8 cellular contexts compared by ENCODE assay signal in genomic region chr2:144515425-144515693, GRCh38. TPM values are rescaled to one million over a fixed set of nuclear protein-coding genes. Genes with fewer than 3 reads are reported as not detected.
A peak's percentile ranks its signal among the peaks of the same experiment; 100 is the strongest.
DNase-seq lines count a peak whose midpoint lies in the region; TF ChIP-seq lines count a peak whose summit lies in the region.

No MANE protein-coding gene starts in this region.

- H3K36me3 ChIP-seq in BJ (ENCODE audit: control insufficient read depth, insufficient read depth, low read length): no peaks in the 10 kb centered on the region
- peaks cover 25% of the 10 kb centered on the region for H3K36me3 ChIP-seq in OCI-LY1 (ENCODE audit: insufficient read depth, low read length)
- no peaks in the 10 kb centered on the region for H3K36me3 ChIP-seq in neutrophil

- no peaks in the 10 kb centered on the region for H3F3A ChIP-seq in OCI-LY1 (ENCODE audit: insufficient read depth, low read length)

- H3K4me1 ChIP-seq in OCI-LY1 (ENCODE audit: insufficient read depth, low read length, severe bottlenecking) (peaks cover 55% of the 10 kb centered on the region), neutrophil (ENCODE audit: control insufficient read depth in 1 of 2, insufficient read depth in 1 of 2, low read depth in 1 of 2, low read length in 1 of 2) (peaks cover 66 to 72% of the 10 kb centered on the region in 2 experiments)

- H3K4me3 ChIP-seq in BJ (ENCODE audit: low read depth, low read length) (peak overlapping the region; percentile 79), OCI-LY1 (ENCODE audit: low read depth, low read length, poor library complexity, severe bottlenecking) (peak overlapping the region; percentile 74), epithelial cell of proximal tubule (ENCODE audit: low read depth, low read length) (peak overlapping the region; percentile 68), neutrophil (ENCODE audit: low read depth in 1 of 2, low read length in 1 of 2) (peak overlapping the region; percentile 89 to 90)

- peak overlapping the region; percentile 87 for H3K9ac ChIP-seq in OCI-LY1 (ENCODE audit: low read length)

- H3K9me2 ChIP-seq in OCI-LY1 (ENCODE audit: low read depth, low read length): no peaks in the 10 kb centered on the region

- no peak overlapping the region for H2AFZ ChIP-seq in OCI-LY1 (ENCODE audit: low read length)

- H3K4me2 ChIP-seq in OCI-LY1 (ENCODE audit: low read length): peak overlapping the region; percentile 72

- DNase-seq in BJ (ENCODE audit: low read depth): no peak
- no peak for DNase-seq in epithelial cell of proximal tubule (ENCODE audit: low read depth)
- DNase-seq in DMS 273 treated with DMSO at 0.1 percent for 48 hours (lab: John Stamatoyannopoulos, UW): no peak
- DNase-seq in stimulated activated CD4-positive, alpha-beta T cell treated with anti-CD3 and anti-CD28 coated beads, Interleukin-4, amount 100 ng/mL, for 4 hours: no peak
- no peak for DNase-seq in activated CD4-positive, alpha-beta T cell treated with anti-CD3 and anti-CD28 coated beads for 4 hours
- no peak for DNase-seq in SIG-M5 treated with dmso at 0.1 percent for 504 hours (lab: John Stamatoyannopoulos, UW; ENCODE audit: unreplicated experiment)

- H3K9me3 ChIP-seq in OCI-LY1 (ENCODE audit: low read length) (no peaks in the 10 kb centered on the region), neutrophil (no peaks in the 10 kb centered on the region)

- no peak for TF ChIP-seq CTCF in BJ (IDR thresholded peaks at IDR 0.05; ENCODE audit: insufficient read depth, low read depth, low read length)
- TF ChIP-seq CTCF in OCI-LY1 (IDR thresholded peaks at IDR 0.05; ENCODE audit: low read length): no peak
- TF ChIP-seq CTCF in epithelial cell of proximal tubule (conservative IDR thresholded peaks at IDR 0.05; ENCODE audit: low read depth, low read length): no peak
- TF ChIP-seq CTCF in neutrophil (IDR thresholded peaks at IDR 0.05): no peak

- no peak overlapping the region for H3K27ac ChIP-seq in OCI-LY1 (ENCODE audit: low read depth, low read length, poor library complexity, severe bottlenecking)
- peak overlapping the region; percentile 99 for H3K27ac ChIP-seq in neutrophil

- no peaks in the 10 kb centered on the region for H3K27me3 ChIP-seq in BJ (ENCODE audit: control insufficient read depth, insufficient read depth, low read length)
- H3K27me3 ChIP-seq in OCI-LY1 (ENCODE audit: insufficient read depth, low read length): no peaks in the 10 kb centered on the region
- no peaks in the 10 kb centered on the region for H3K27me3 ChIP-seq in neutrophil

- POLR2A ChIA-PET in BJ (lab: Charles Lee): interaction anchor here (0.6 kb wide), 1 partner anchor 143 kb away, joined by 3 read pairs; no protein-coding TSS in a partner anchor

- CTCF ChIA-PET in BJ (lab: Yijun Ruan, JAX): interaction anchor here (1.0 kb wide), 1 partner anchor 9 kb away, joined by 4 read pairs; no protein-coding TSS in a partner anchor

- peaks cover 21% of the 10 kb centered on the region for H3K79me2 ChIP-seq in OCI-LY1 (ENCODE audit: insufficient read depth, low read length)

- no peaks in the 10 kb centered on the region for H4K20me1 ChIP-seq in OCI-LY1 (ENCODE audit: insufficient read depth, low read length)

RNA-seq across cellular contexts. Expression of gene ZEB2, which starts 4.6 kb away (rescaled TPM):
- polyA plus RNA-seq in BJ (2011; rRNA removed): 53.1 and 60.2 TPM in 2 replicates
- polyA minus RNA-seq in BJ (2011; rRNA and poly(A)+ RNA removed): 65.3 and 81.6 TPM in 2 replicates
- 4.1 and 6.3 TPM in 2 replicates for total RNA-seq in epithelial cell of proximal tubule
